In the genomic region with DNA sequence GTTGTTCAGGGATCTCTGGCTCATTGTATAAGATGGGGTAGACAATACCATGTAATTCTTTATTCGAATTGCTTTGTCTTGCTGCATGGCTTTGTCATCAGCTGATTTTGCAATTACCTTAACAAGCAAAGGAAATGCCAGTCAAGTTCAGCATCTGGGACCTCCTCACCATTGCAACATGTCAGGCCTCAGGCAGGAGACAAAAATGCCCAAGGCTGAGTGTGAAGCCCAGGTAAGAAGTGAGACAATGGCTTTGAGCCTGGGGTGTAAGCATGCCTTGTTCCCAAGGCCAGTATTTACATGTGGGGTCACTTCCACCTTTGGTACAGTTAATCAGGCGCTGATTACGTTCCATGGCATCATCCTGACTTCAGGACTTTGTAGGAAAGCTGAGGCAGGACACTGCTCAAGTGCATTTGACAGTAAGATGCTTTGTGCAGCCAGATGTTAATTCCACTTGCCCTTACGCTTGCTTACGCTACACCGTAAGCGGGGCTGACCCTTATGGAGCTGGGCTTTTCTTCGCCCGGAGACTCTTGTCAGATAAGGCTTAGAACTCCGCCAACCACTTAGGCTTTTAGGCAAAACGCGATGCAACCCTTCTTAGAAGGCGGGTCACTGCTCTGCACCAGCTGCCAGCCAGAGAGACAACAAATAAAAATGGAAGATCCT, we compare ENCODE assay signal across 1 cellular context.
TF ChIP-seq lines count a peak whose summit lies in the region.

No MANE protein-coding gene starts in this region.

TF ChIP-seq in K562, 482 proteins besides CTCF, POLR2A, EP300 and RAD21 (continued from another document):
- TF ChIP-seq, protein P1, sequence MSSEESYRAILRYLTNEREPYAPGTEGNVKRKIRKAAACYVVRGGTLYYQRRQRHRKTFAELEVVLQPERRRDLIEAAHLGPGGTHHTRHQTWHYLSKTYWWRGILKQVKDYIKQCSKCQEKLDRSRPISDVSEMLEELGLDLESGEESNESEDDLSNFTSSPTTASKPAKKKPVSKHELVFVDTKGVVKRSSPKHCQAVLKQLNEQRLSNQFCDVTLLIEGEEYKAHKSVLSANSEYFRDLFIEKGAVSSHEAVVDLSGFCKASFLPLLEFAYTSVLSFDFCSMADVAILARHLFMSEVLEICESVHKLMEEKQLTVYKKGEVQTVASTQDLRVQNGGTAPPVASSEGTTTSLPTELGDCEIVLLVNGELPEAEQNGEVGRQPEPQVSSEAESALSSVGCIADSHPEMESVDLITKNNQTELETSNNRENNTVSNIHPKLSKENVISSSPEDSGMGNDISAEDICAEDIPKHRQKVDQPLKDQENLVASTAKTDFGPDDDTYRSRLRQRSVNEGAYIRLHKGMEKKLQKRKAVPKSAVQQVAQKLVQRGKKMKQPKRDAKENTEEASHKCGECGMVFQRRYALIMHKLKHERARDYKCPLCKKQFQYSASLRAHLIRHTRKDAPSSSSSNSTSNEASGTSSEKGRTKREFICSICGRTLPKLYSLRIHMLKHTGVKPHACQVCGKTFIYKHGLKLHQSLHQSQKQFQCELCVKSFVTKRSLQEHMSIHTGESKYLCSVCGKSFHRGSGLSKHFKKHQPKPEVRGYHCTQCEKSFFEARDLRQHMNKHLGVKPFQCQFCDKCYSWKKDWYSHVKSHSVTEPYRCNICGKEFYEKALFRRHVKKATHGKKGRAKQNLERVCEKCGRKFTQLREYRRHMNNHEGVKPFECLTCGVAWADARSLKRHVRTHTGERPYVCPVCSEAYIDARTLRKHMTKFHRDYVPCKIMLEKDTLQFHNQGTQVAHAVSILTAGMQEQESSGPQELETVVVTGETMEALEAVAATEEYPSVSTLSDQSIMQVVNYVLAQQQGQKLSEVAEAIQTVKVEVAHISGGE (CRISPR knock-in tag; IDR thresholded peaks at IDR 0.05), result no peak
- TF ChIP-seq ELF1 (tag; IDR thresholded peaks at IDR 0.05) (no peak), NCOA2 (IDR thresholded peaks at IDR 0.05; ENCODE audit: partially characterized antibody in 2 of 2) (no peak), MCM2 (IDR thresholded peaks at IDR 0.05; ENCODE audit: low read depth) (no peak), HNRNPK (IDR thresholded peaks at IDR 0.05; ENCODE audit: low read depth, low read length, poor library complexity, severe bottlenecking) (no peak), LEF1 (IDR thresholded peaks at IDR 0.05) (peak; percentile 28; the same call in 1 of the 2 replicates), SAFB2 (IDR thresholded peaks at IDR 0.05; ENCODE audit: borderline replicate concordance, low read depth, low read length, severe bottlenecking) (no peak), NCOA6 (IDR thresholded peaks at IDR 0.05) (no peak), TEAD1 (CRISPR knock-in tag; IDR thresholded peaks at IDR 0.05) (peak in 1 of 2 experiments; percentile 21; a peak in 1 of 4 replicates), HMG20B (CRISPR knock-in tag; IDR thresholded peaks at IDR 0.05) (no peak), ZNF764 (CRISPR knock-in tag; IDR thresholded peaks at IDR 0.05; ENCODE audit: low read depth) (no peak), ZNF507 (tag; conservative IDR thresholded peaks at IDR 0.05) (no peak), FOXP1 (CRISPR knock-in tag; IDR thresholded peaks at IDR 0.05) (no peak; the same call in 1 of the 2 replicates), CEBPB (tag; IDR thresholded peaks at IDR 0.05) (peak; percentile 50)
- TF ChIP-seq, protein P2, sequence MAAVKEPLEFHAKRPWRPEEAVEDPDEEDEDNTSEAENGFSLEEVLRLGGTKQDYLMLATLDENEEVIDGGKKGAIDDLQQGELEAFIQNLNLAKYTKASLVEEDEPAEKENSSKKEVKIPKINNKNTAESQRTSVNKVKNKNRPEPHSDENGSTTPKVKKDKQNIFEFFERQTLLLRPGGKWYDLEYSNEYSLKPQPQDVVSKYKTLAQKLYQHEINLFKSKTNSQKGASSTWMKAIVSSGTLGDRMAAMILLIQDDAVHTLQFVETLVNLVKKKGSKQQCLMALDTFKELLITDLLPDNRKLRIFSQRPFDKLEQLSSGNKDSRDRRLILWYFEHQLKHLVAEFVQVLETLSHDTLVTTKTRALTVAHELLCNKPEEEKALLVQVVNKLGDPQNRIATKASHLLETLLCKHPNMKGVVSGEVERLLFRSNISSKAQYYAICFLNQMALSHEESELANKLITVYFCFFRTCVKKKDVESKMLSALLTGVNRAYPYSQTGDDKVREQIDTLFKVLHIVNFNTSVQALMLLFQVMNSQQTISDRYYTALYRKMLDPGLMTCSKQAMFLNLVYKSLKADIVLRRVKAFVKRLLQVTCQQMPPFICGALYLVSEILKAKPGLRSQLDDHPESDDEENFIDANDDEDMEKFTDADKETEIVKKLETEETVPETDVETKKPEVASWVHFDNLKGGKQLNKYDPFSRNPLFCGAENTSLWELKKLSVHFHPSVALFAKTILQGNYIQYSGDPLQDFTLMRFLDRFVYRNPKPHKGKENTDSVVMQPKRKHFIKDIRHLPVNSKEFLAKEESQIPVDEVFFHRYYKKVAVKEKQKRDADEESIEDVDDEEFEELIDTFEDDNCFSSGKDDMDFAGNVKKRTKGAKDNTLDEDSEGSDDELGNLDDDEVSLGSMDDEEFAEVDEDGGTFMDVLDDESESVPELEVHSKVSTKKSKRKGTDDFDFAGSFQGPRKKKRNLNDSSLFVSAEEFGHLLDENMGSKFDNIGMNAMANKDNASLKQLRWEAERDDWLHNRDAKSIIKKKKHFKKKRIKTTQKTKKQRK (IDR thresholded peaks at IDR 0.05; ENCODE audit: borderline replicate concordance, low read depth, low read length), result no peak
- TF ChIP-seq, protein P3, sequence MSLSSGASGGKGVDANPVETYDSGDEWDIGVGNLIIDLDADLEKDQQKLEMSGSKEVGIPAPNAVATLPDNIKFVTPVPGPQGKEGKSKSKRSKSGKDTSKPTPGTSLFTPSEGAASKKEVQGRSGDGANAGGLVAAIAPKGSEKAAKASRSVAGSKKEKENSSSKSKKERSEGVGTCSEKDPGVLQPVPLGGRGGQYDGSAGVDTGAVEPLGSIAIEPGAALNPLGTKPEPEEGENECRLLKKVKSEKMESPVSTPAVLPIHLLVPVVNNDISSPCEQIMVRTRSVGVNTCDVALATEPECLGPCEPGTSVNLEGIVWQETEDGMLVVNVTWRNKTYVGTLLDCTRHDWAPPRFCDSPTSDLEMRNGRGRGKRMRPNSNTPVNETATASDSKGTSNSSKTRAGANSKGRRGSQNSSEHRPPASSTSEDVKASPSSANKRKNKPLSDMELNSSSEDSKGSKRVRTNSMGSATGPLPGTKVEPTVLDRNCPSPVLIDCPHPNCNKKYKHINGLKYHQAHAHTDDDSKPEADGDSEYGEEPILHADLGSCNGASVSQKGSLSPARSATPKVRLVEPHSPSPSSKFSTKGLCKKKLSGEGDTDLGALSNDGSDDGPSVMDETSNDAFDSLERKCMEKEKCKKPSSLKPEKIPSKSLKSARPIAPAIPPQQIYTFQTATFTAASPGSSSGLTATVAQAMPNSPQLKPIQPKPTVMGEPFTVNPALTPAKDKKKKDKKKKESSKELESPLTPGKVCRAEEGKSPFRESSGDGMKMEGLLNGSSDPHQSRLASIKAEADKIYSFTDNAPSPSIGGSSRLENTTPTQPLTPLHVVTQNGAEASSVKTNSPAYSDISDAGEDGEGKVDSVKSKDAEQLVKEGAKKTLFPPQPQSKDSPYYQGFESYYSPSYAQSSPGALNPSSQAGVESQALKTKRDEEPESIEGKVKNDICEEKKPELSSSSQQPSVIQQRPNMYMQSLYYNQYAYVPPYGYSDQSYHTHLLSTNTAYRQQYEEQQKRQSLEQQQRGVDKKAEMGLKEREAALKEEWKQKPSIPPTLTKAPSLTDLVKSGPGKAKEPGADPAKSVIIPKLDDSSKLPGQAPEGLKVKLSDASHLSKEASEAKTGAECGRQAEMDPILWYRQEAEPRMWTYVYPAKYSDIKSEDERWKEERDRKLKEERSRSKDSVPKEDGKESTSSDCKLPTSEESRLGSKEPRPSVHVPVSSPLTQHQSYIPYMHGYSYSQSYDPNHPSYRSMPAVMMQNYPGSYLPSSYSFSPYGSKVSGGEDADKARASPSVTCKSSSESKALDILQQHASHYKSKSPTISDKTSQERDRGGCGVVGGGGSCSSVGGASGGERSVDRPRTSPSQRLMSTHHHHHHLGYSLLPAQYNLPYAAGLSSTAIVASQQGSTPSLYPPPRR (CRISPR knock-in tag; IDR thresholded peaks at IDR 0.05; ENCODE audit: borderline replicate concordance), result no peak
- TF ChIP-seq, protein P4, sequence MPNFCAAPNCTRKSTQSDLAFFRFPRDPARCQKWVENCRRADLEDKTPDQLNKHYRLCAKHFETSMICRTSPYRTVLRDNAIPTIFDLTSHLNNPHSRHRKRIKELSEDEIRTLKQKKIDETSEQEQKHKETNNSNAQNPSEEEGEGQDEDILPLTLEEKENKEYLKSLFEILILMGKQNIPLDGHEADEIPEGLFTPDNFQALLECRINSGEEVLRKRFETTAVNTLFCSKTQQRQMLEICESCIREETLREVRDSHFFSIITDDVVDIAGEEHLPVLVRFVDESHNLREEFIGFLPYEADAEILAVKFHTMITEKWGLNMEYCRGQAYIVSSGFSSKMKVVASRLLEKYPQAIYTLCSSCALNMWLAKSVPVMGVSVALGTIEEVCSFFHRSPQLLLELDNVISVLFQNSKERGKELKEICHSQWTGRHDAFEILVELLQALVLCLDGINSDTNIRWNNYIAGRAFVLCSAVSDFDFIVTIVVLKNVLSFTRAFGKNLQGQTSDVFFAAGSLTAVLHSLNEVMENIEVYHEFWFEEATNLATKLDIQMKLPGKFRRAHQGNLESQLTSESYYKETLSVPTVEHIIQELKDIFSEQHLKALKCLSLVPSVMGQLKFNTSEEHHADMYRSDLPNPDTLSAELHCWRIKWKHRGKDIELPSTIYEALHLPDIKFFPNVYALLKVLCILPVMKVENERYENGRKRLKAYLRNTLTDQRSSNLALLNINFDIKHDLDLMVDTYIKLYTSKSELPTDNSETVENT (CRISPR knock-in tag; IDR thresholded peaks at IDR 0.05), result no peak
- TF ChIP-seq, protein P5, sequence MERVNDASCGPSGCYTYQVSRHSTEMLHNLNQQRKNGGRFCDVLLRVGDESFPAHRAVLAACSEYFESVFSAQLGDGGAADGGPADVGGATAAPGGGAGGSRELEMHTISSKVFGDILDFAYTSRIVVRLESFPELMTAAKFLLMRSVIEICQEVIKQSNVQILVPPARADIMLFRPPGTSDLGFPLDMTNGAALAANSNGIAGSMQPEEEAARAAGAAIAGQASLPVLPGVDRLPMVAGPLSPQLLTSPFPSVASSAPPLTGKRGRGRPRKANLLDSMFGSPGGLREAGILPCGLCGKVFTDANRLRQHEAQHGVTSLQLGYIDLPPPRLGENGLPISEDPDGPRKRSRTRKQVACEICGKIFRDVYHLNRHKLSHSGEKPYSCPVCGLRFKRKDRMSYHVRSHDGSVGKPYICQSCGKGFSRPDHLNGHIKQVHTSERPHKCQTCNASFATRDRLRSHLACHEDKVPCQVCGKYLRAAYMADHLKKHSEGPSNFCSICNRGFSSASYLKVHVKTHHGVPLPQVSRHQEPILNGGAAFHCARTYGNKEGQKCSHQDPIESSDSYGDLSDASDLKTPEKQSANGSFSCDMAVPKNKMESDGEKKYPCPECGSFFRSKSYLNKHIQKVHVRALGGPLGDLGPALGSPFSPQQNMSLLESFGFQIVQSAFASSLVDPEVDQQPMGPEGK (CRISPR knock-in tag; IDR thresholded peaks at IDR 0.05; ENCODE audit: borderline replicate concordance), result no peak
- TF ChIP-seq, protein P6, sequence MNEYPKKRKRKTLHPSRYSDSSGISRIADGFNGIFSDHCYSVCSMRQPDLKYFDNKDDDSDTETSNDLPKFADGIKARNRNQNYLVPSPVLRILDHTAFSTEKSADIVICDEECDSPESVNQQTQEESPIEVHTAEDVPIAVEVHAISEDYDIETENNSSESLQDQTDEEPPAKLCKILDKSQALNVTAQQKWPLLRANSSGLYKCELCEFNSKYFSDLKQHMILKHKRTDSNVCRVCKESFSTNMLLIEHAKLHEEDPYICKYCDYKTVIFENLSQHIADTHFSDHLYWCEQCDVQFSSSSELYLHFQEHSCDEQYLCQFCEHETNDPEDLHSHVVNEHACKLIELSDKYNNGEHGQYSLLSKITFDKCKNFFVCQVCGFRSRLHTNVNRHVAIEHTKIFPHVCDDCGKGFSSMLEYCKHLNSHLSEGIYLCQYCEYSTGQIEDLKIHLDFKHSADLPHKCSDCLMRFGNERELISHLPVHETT (CRISPR knock-in tag; conservative IDR thresholded peaks at IDR 0.05 in 1 of 2, IDR thresholded peaks at IDR 0.05 in 1 of 2), result peak in 1 of 2 experiments; percentile 64; a peak in 1 of 4 replicates
- TF ChIP-seq, protein P7, sequence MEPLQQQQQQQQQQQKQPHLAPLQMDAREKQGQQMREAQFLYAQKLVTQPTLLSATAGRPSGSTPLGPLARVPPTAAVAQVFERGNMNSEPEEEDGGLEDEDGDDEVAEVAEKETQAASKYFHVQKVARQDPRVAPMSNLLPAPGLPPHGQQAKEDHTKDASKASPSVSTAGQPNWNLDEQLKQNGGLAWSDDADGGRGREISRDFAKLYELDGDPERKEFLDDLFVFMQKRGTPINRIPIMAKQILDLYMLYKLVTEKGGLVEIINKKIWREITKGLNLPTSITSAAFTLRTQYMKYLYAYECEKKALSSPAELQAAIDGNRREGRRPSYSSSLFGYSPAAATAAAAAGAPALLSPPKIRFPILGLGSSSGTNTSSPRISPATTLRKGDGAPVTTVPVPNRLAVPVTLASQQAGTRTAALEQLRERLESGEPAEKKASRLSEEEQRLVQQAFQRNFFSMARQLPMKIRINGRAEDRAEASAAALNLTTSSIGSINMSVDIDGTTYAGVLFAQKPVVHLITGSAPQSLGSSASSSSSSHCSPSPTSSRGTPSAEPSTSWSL (CRISPR knock-in tag; IDR thresholded peaks at IDR 0.05; ENCODE audit: borderline replicate concordance), result no peak
- TF ChIP-seq, protein P8, sequence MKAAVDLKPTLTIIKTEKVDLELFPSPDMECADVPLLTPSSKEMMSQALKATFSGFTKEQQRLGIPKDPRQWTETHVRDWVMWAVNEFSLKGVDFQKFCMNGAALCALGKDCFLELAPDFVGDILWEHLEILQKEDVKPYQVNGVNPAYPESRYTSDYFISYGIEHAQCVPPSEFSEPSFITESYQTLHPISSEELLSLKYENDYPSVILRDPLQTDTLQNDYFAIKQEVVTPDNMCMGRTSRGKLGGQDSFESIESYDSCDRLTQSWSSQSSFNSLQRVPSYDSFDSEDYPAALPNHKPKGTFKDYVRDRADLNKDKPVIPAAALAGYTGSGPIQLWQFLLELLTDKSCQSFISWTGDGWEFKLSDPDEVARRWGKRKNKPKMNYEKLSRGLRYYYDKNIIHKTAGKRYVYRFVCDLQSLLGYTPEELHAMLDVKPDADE (conservative IDR thresholded peaks at IDR 0.05; ENCODE audit: control insufficient read depth, low read depth, low read length), result no peak
- TF ChIP-seq, protein P9, sequence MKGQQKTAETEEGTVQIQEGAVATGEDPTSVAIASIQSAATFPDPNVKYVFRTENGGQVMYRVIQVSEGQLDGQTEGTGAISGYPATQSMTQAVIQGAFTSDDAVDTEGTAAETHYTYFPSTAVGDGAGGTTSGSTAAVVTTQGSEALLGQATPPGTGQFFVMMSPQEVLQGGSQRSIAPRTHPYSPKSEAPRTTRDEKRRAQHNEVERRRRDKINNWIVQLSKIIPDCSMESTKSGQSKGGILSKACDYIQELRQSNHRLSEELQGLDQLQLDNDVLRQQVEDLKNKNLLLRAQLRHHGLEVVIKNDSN (CRISPR knock-in tag; IDR thresholded peaks at IDR 0.05), result no peak
